In genomic region chr10:78207216-78207615, GRCh38 we compare ENCODE assay signal across 15 cellular contexts.
"Had no signal": no experiment of that assay in that cellular context is flagged by ENCODE, and none has a peak within 500 bp of the region (broad histone marks: within the 10 kb centered on the region; RNA-seq: fewer than 3 reads in every experiment).

No MANE protein-coding gene starts in this region.

- H3K27ac Mint-ChIP-seq: activated naive CD4-positive, alpha-beta T cell treated with anti-CD3 and anti-CD28 coated beads for 36 hours; activated naive CD8-positive, alpha-beta T cell treated with anti-CD3 and anti-CD28 coated beads, Interleukin-2, amount 50 U/mL, for 24 hours; activated T-helper 2 cell treated with anti-CD3 and anti-CD28 coated beads, Interferon-gamma antibody, Interleukin-2, Interleukin-4, amounts not matched to agents 10 μg/mL and 5 μg/mL and 100 μg/mL, durations not matched to agents 14 hours and 24 hours and 36 hours; stimulated activated naive CD8-positive, alpha-beta T cell treated with anti-CD3 and anti-CD28 coated beads, Interleukin-15, amount 100 ng/mL, for 72 hours had no signal

- ATAC-seq: activated naive CD8-positive, alpha-beta T cell treated with anti-CD3 and anti-CD28 coated beads, Interleukin-2, amount 50 U/mL, for 24 hours; sciatic nerve; stimulated activated naive CD8-positive, alpha-beta T cell treated with anti-CD3 and anti-CD28 coated beads, Interleukin-15, amount 100 ng/mL, for 72 hours had no signal

- H3K9me3 Mint-ChIP-seq: activated naive CD4-positive, alpha-beta T cell treated with anti-CD3 and anti-CD28 coated beads for 36 hours; activated naive CD8-positive, alpha-beta T cell treated with anti-CD3 and anti-CD28 coated beads, Interleukin-2, amount 50 U/mL, for 24 hours; activated T-helper 2 cell treated with anti-CD3 and anti-CD28 coated beads, Interferon-gamma antibody, Interleukin-2, Interleukin-4, amounts not matched to agents 10 μg/mL and 5 μg/mL and 100 μg/mL, durations not matched to agents 14 hours and 24 hours and 36 hours; stimulated activated naive CD8-positive, alpha-beta T cell treated with anti-CD3 and anti-CD28 coated beads, Interleukin-15, amount 100 ng/mL, for 72 hours had no signal

- H3K9me3 ChIP-seq: ovary, spleen, upper lobe of left lung had no signal

- H3K4me3 Mint-ChIP-seq: activated naive CD4-positive, alpha-beta T cell treated with anti-CD3 and anti-CD28 coated beads for 36 hours; activated naive CD8-positive, alpha-beta T cell treated with anti-CD3 and anti-CD28 coated beads, Interleukin-2, amount 50 U/mL, for 24 hours; stimulated activated naive CD8-positive, alpha-beta T cell treated with anti-CD3 and anti-CD28 coated beads, Interleukin-15, amount 100 ng/mL, for 72 hours had no signal

- H3K27ac ChIP-seq: cardiac muscle cell, ovary, spleen, upper lobe of left lung, WERI-Rb-1 had no signal

- H3K27me3 Mint-ChIP-seq: stimulated activated naive CD8-positive, alpha-beta T cell treated with anti-CD3 and anti-CD28 coated beads, Interleukin-15, amount 100 ng/mL, for 72 hours had no signal

- H3K4me3 ChIP-seq: cardiac muscle cell, dorsolateral prefrontal cortex, ovary, spleen, upper lobe of left lung had no signal

- H3K36me3 ChIP-seq: cardiac muscle cell, ovary, spleen, upper lobe of left lung, WERI-Rb-1 had no signal

- DNase-seq: activated CD4-positive, alpha-beta T cell treated with anti-CD3 and anti-CD28 coated beads, Interleukin-2, amount 50 U/mL, for 48 hours; activated naive CD4-positive, alpha-beta T cell treated with anti-CD3 and anti-CD28 coated beads for 36 hours; activated naive CD8-positive, alpha-beta T cell treated with anti-CD3 and anti-CD28 coated beads, Interleukin-2, amount 50 U/mL, for 24 hours; dorsolateral prefrontal cortex; erythroblast; glutamatergic neuron; kidney glomerular epithelial cell; ovary; spleen; stimulated activated naive CD8-positive, alpha-beta T cell treated with anti-CD3 and anti-CD28 coated beads, Interleukin-15, amount 100 ng/mL, for 72 hours; upper lobe of left lung; WERI-Rb-1 had no signal

- H3K27me3 ChIP-seq: cardiac muscle cell, dorsolateral prefrontal cortex, ovary, spleen, upper lobe of left lung had no signal
